ENCODE assay signal across 15 cellular contexts in genomic region chr13:30997697-30998547, GRCh38.
DNase-seq lines count a peak whose midpoint lies in the region; ATAC-seq and TF ChIP-seq lines count a peak whose summit lies in the region.
"Had no signal": no experiment of that assay in that cellular context is flagged by ENCODE, and none has a peak within 500 bp of the region (broad histone marks: within the 10 kb centered on the region; RNA-seq: fewer than 3 reads in every experiment).

No MANE protein-coding gene starts in this region.

- peak; percentile 15 for DNase-seq in NCI-H2107 treated with DMSO at 0.1 percent for 48 hours (lab: John Stamatoyannopoulos, UW; ENCODE audit: unreplicated experiment)
- no peak for DNase-seq in NCI-H2107 (lab: John Stamatoyannopoulos, UW)
- peak; percentile 55 for DNase-seq in NCI-H526 treated with DMSO at 0.1 percent for 48 hours (lab: John Stamatoyannopoulos, UW)
- DNase-seq in foreskin keratinocyte: peak in 1 of 2 donors; percentile 41
- DNase-seq in smooth muscle cell (lab: John Stamatoyannopoulos, UW; ENCODE audit: unreplicated experiment): no peak
- no peak for DNase-seq in NOMO-1 treated with DMSO at 0.1 percent for 48 hours (lab: John Stamatoyannopoulos, UW; ENCODE audit: unreplicated experiment)
- DNase-seq in amniotic stem cell (lab: John Stamatoyannopoulos, UW): no peak
- DNase-seq: CD8-positive, alpha-beta memory T cell; dermis blood vessel endothelial cell; GDM1; Kasumi-1; NCI-H2029 treated with DMSO at 0.1 percent for 48 hours had no signal

- 64% methylated on average over 5 of the region's 5 CpGs for WGBS in smooth muscle cell (ENCODE audit: low lambda C conversion rate)

- peak overlapping the region; percentile 12 for H3K4me2 ChIP-seq in smooth muscle cell

- no peaks in the 10 kb centered on the region for H3K36me3 ChIP-seq in smooth muscle cell (ENCODE audit: low read depth)
- H3K36me3 ChIP-seq: thoracic aorta had no signal

- H4K20me1 ChIP-seq in smooth muscle cell (ENCODE audit: low read depth): no peaks in the 10 kb centered on the region

- H3K4me1 ChIP-seq in foreskin keratinocyte (no peaks in the 10 kb centered on the region), smooth muscle cell (ENCODE audit: low read depth) (no peaks in the 10 kb centered on the region)

- no peak overlapping the region for H3K4me3 ChIP-seq in smooth muscle cell
- H3K4me3 ChIP-seq: thoracic aorta had no signal

- H3K27me3 ChIP-seq in foreskin keratinocyte (peaks cover 49% of the 10 kb centered on the region), smooth muscle cell (ENCODE audit: low read depth) (no peaks in the 10 kb centered on the region)

- no peak overlapping the region for H2AFZ ChIP-seq in smooth muscle cell (ENCODE audit: low read depth)

- peak overlapping the region; percentile 12 for H3K9ac ChIP-seq in smooth muscle cell (ENCODE audit: low read depth)

- ATAC-seq in foreskin keratinocyte (peak; percentile 41), HG02870 (IDR thresholded peaks at IDR 0.05; ENCODE audit: unreplicated experiment) (no peak)
- ATAC-seq: left lobe of liver had no signal

- no peak overlapping the region for H3K27ac ChIP-seq in foreskin keratinocyte
- peak overlapping the region; percentile 59 for H3K27ac ChIP-seq in smooth muscle cell (ENCODE audit: low read depth)
- H3K27ac ChIP-seq: thoracic aorta had no signal

- no peaks in the 10 kb centered on the region for H3K9me3 ChIP-seq in smooth muscle cell (replicated peaks; ENCODE audit: low read depth)
- H3K9me3 ChIP-seq: thoracic aorta had no signal

- TF ChIP-seq CTCF in foreskin keratinocyte (conservative IDR thresholded peaks at IDR 0.05): no peak
- TF ChIP-seq CTCF in smooth muscle cell (IDR thresholded peaks at IDR 0.05; ENCODE audit: borderline replicate concordance, insufficient read depth, poor library complexity, severe bottlenecking): no peak

- peaks cover 6% of the 10 kb centered on the region for H3F3A ChIP-seq in smooth muscle cell (ENCODE audit: low read depth)

- H3K79me2 ChIP-seq in smooth muscle cell (ENCODE audit: low read depth): no peaks in the 10 kb centered on the region

Comparison
In these comparisons a context has a peak if more than half of its experiments do, and no peak if none do; other contexts are left out.
1. DNase-seq: peak in NCI-H2107 treated with DMSO at 0.1 percent for 48 hours (single experiment) and NCI-H526 treated with DMSO at 0.1 percent for 48 hours (single experiment); none in NCI-H2107 (single experiment), smooth muscle cell (single experiment), NOMO-1 treated with DMSO at 0.1 percent for 48 hours (single experiment) and amniotic stem cell (single experiment).